1 cellular context compared by ENCODE assay signal in genomic region chr6:1024161-1024560, GRCh38.
TF ChIP-seq lines count a peak whose summit lies in the region.

No MANE protein-coding gene starts in this region.

TF ChIP-seq in GM23338, 12 proteins besides CTCF, POLR2A, EP300 and RAD21 (continued from another document):
- no peak for TF ChIP-seq ZNF462 (CRISPR knock-in tag; IDR thresholded peaks at IDR 0.05)
- no peak for TF ChIP-seq CREB1 (CRISPR knock-in tag; IDR thresholded peaks at IDR 0.05; ENCODE audit: low read depth)
- TF ChIP-seq JUNB (IDR thresholded peaks at IDR 0.05; ENCODE audit: unreplicated experiment), result no peak
- TF ChIP-seq ZNF114 (CRISPR knock-in tag; IDR thresholded peaks at IDR 0.05), result no peak
